ENCODE assay signal across 1 cellular context in the genomic region with DNA sequence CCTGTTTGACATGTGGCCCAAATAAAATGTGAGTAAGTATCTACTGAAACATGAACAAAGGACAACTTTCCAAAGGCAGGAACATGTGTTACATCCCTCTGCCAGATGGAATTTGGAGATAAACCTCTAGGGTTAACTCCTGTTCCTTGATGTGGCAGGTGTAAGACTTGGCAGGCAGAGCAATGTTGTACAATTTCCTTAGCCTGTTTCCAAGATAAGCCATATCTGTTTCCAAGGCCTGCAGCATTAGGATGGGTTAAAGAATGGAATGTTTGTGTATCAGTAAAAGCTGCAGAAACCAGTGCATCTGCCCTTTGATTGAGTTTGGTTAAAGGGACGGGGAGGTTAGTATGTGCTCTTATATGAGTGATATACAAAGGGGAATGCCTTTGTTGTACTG.
TF ChIP-seq lines count a peak whose summit lies in the region.

No MANE protein-coding gene starts in this region.

TF ChIP-seq in K562, 482 proteins besides CTCF, POLR2A, EP300 and RAD21 (continued from another document and continues in another):
- TF ChIP-seq, protein P1, sequence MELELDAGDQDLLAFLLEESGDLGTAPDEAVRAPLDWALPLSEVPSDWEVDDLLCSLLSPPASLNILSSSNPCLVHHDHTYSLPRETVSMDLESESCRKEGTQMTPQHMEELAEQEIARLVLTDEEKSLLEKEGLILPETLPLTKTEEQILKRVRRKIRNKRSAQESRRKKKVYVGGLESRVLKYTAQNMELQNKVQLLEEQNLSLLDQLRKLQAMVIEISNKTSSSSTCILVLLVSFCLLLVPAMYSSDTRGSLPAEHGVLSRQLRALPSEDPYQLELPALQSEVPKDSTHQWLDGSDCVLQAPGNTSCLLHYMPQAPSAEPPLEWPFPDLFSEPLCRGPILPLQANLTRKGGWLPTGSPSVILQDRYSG (tag; conservative IDR thresholded peaks at IDR 0.05; ENCODE audit: low read depth) = no peak
- TF ChIP-seq SMARCA5 (IDR thresholded peaks at IDR 0.05) (no peak), SP1 (CRISPR knock-in tag; IDR thresholded peaks at IDR 0.05) (0 out of 2 replicates have a peak, but pooled peaks have one; percentile 23), CBX8 (IDR thresholded peaks at IDR 0.05; ENCODE audit: borderline replicate concordance, extremely low read depth, low read depth, low read length, poor library complexity, severe bottlenecking) (no peak), CBX1 (IDR thresholded peaks at IDR 0.05; ENCODE audit: low read depth) (no peak), MTA2 (IDR thresholded peaks at IDR 0.05; ENCODE audit: low read depth) (peak; percentile 86), ILK (tag; IDR thresholded peaks at IDR 0.05; ENCODE audit: borderline replicate concordance, low read depth) (no peak), NR0B1 (IDR thresholded peaks at IDR 0.05; ENCODE audit: partially characterized antibody) (no peak), MCM7 (IDR thresholded peaks at IDR 0.05) (no peak), PHTF2 (CRISPR knock-in tag; IDR thresholded peaks at IDR 0.05) (no peak), NR2C2 (CRISPR knock-in tag; IDR thresholded peaks at IDR 0.05) (no peak), NR2C2 (tag; IDR thresholded peaks at IDR 0.05) (no peak), HDAC1 (IDR thresholded peaks at IDR 0.05) (peak in 1 of 2 experiments; percentile 65; a peak in 2 of 4 replicates), HEY1 (CRISPR knock-in tag; IDR thresholded peaks at IDR 0.05; ENCODE audit: borderline replicate concordance) (no peak), ZNF184 (CRISPR knock-in tag; IDR thresholded peaks at IDR 0.05) (no peak), ZNF175 (CRISPR knock-in tag; IDR thresholded peaks at IDR 0.05; ENCODE audit: low read depth) (no peak), ZNF696 (CRISPR knock-in tag; conservative IDR thresholded peaks at IDR 0.05) (no peak), RBM17 (IDR thresholded peaks at IDR 0.05; ENCODE audit: borderline replicate concordance, low read depth, low read length) (no peak), ZNF589 (CRISPR knock-in tag; IDR thresholded peaks at IDR 0.05; ENCODE audit: low read depth) (no peak), TCF3 (CRISPR knock-in tag; IDR thresholded peaks at IDR 0.05) (peak; percentile 92), SETDB1 (IDR thresholded peaks at IDR 0.05; ENCODE audit: low read length) (no peak), KLF16 (IDR thresholded peaks at IDR 0.05) (peak; percentile 52), POLR2B (IDR thresholded peaks at IDR 0.05; ENCODE audit: low read depth, partially characterized antibody) (no peak), HNRNPH1 (optimal IDR thresholded peaks at IDR 0.05; ENCODE audit: low read depth, low read length) (no peak), SPI1 (IDR thresholded peaks at IDR 0.05; ENCODE audit: borderline replicate concordance, low read depth, low read length) (no peak), HMG20A (CRISPR knock-in tag; conservative IDR thresholded peaks at IDR 0.05) (no peak), NRF1 (conservative IDR thresholded peaks at IDR 0.05 in 1 of 2, IDR thresholded peaks at IDR 0.05 in 1 of 2) (no peak), TEAD1 (CRISPR knock-in tag; IDR thresholded peaks at IDR 0.05) (peak in 1 of 2 experiments; percentile 70; a peak in 2 of 4 replicates), ZNF511 (CRISPR knock-in tag; IDR thresholded peaks at IDR 0.05) (no peak), CTCFL (IDR thresholded peaks at IDR 0.05; ENCODE audit: borderline replicate concordance, insufficient read depth, low read depth, low read length, poor library complexity, severe bottlenecking) (no peak), POLR2H (tag; IDR thresholded peaks at IDR 0.05; ENCODE audit: low read depth) (no peak), CBFA2T2 (conservative IDR thresholded peaks at IDR 0.05) (peak; percentile 91), CTBP1 (IDR thresholded peaks at IDR 0.05; ENCODE audit: borderline replicate concordance) (peak; percentile 79; the same call in 1 of the 2 replicates), PYGO2 (tag; IDR thresholded peaks at IDR 0.05) (0 out of 2 replicates have a peak, but pooled peaks have one; percentile 21), ZNF134 (CRISPR knock-in tag; conservative IDR thresholded peaks at IDR 0.05) (no peak), FOXM1 (IDR thresholded peaks at IDR 0.05; ENCODE audit: low read depth) (peak; percentile 46; the same call in 1 of the 2 replicates), FOXM1 (CRISPR knock-in tag; IDR thresholded peaks at IDR 0.05; ENCODE audit: low read depth) (no peak), MIER1 (IDR thresholded peaks at IDR 0.05; ENCODE audit: low read depth) (no peak), GTF3C2 (IDR thresholded peaks at IDR 0.05; ENCODE audit: borderline replicate concordance, extremely low read depth, insufficient read length) (no peak), HCFC1 (IDR thresholded peaks at IDR 0.05; ENCODE audit: low read depth, low read length) (no peak), SIRT6 (IDR thresholded peaks at IDR 0.05; ENCODE audit: low read depth, low read length) (no peak), DMBX1 (CRISPR knock-in tag; IDR thresholded peaks at IDR 0.05; ENCODE audit: borderline replicate concordance) (peak; percentile 50; the same call in 1 of the 2 replicates), ELF2 (CRISPR knock-in tag; IDR thresholded peaks at IDR 0.05) (no peak), TAL1 (IDR thresholded peaks at IDR 0.05) (peak; percentile 90), HDAC2 (IDR thresholded peaks at IDR 0.05) (0 out of 2 replicates have a peak, but pooled peaks have one; percentile 54), ZNF133 (CRISPR knock-in tag; IDR thresholded peaks at IDR 0.05) (no peak), ELK3 (CRISPR knock-in tag; IDR thresholded peaks at IDR 0.05) (no peak), RCOR1 (IDR thresholded peaks at IDR 0.05; ENCODE audit: borderline replicate concordance in 1 of 2, low read depth in 2 of 2, low read length in 2 of 2) (peak; percentile 42 to 74; a peak in 3 of 4 replicates), ZNF707 (CRISPR knock-in tag; conservative IDR thresholded peaks at IDR 0.05) (no peak), JUND (IDR thresholded peaks at IDR 0.05; ENCODE audit: borderline replicate concordance, low read depth, low read length) (no peak), JUND (tag; IDR thresholded peaks at IDR 0.05; ENCODE audit: borderline replicate concordance, low read depth, low read length) (no peak), KLF10 (CRISPR knock-in tag; IDR thresholded peaks at IDR 0.05) (no peak)
- TF ChIP-seq, protein P2, sequence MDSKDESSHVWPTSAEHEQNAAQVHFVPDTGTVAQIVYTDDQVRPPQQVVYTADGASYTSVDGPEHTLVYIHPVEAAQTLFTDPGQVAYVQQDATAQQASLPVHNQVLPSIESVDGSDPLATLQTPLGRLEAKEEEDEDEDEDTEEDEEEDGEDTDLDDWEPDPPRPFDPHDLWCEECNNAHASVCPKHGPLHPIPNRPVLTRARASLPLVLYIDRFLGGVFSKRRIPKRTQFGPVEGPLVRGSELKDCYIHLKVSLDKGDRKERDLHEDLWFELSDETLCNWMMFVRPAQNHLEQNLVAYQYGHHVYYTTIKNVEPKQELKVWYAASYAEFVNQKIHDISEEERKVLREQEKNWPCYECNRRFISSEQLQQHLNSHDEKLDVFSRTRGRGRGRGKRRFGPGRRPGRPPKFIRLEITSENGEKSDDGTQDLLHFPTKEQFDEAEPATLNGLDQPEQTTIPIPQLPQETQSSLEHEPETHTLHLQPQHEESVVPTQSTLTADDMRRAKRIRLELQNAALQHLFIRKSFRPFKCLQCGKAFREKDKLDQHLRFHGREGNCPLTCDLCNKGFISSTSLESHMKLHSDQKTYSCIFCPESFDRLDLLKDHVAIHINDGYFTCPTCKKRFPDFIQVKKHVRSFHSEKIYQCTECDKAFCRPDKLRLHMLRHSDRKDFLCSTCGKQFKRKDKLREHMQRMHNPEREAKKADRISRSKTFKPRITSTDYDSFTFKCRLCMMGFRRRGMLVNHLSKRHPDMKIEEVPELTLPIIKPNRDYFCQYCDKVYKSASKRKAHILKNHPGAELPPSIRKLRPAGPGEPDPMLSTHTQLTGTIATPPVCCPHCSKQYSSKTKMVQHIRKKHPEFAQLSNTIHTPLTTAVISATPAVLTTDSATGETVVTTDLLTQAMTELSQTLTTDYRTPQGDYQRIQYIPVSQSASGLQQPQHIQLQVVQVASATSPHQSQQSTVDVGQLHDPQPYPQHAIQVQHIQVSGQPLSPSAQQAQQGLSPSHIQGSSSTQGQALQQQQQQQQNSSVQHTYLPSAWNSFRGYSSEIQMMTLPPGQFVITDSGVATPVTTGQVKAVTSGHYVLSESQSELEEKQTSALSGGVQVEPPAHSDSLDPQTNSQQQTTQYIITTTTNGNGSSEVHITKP (IDR thresholded peaks at IDR 0.05; ENCODE audit: partially characterized antibody) = no peak
- TF ChIP-seq, protein P3, sequence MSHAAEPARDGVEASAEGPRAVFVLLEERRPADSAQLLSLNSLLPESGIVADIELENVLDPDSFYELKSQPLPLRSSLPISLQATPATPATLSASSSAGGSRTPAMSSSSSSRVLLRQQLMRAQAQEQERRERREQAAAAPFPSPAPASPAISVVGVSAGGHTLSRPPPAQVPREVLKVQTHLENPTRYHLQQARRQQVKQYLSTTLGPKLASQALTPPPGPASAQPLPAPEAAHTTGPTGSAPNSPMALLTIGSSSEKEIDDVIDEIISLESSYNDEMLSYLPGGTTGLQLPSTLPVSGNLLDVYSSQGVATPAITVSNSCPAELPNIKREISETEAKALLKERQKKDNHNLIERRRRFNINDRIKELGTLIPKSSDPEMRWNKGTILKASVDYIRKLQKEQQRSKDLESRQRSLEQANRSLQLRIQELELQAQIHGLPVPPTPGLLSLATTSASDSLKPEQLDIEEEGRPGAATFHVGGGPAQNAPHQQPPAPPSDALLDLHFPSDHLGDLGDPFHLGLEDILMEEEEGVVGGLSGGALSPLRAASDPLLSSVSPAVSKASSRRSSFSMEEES (CRISPR knock-in tag; IDR thresholded peaks at IDR 0.05) = no peak
- TF ChIP-seq, protein P4, sequence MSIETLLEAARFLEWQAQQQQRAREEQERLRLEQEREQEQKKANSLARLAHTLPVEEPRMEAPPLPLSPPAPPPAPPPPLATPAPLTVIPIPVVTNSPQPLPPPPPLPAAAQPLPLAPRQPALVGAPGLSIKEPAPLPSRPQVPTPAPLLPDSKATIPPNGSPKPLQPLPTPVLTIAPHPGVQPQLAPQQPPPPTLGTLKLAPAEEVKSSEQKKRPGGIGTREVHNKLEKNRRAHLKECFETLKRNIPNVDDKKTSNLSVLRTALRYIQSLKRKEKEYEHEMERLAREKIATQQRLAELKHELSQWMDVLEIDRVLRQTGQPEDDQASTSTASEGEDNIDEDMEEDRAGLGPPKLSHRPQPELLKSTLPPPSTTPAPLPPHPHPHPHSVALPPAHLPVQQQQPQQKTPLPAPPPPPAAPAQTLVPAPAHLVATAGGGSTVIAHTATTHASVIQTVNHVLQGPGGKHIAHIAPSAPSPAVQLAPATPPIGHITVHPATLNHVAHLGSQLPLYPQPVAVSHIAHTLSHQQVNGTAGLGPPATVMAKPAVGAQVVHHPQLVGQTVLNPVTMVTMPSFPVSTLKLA (conservative IDR thresholded peaks at IDR 0.05) = peak in 1 of 2 experiments; percentile 27; a peak in 1 of 4 replicates
